Comparison of ENCODE assay signal across 9 cellular contexts in the genomic region with DNA sequence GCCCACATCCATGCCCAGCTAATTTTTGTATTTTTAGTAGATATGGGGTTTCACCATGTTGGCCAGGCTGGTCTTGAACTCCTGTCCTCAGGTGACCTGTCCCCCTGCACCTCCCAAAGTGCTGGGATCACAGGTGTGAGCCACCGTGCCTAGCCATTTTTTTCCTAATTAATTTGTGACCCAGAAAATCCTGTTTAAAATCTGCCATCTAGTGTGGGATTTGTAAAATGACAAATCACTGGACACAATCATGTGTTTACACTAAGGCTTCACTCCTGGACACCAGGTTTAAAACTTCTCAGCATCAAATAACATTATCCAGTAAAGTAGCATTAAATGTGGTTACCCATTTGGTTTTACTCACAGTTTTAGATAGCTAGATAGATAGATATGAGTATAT. TPM values are rescaled to one million over a fixed set of nuclear protein-coding genes. Genes with fewer than 3 reads are reported as not detected.
A peak's percentile ranks its signal among the peaks of the same experiment; 100 is the strongest.
DNase-seq lines count a peak whose midpoint lies in the region; ATAC-seq and TF ChIP-seq lines count a peak whose summit lies in the region.
"Had no signal": no experiment of that assay in that cellular context is flagged by ENCODE, and none has a peak within 500 bp of the region (broad histone marks: within the 10 kb centered on the region; RNA-seq: fewer than 3 reads in every experiment).

No MANE protein-coding gene starts in this region.

- peaks cover 8% of the 10 kb centered on the region for H3K9me3 Mint-ChIP-seq in mesothelial cell of epicardium

- no peaks in the 10 kb centered on the region for H3K36me3 ChIP-seq in OCI-LY3 (replicated peaks; ENCODE audit: low read depth, low read length)

- no peaks in the 10 kb centered on the region for H3K79me2 ChIP-seq in OCI-LY3 (ENCODE audit: low read length)

- TF ChIP-seq CTCF in GM12865 (IDR thresholded peaks at IDR 0.05; ENCODE audit: insufficient read depth, low read depth, low read length, missing control alignments) (peak; percentile 4), OCI-LY3 (IDR thresholded peaks at IDR 0.05; ENCODE audit: low read depth, low read length) (peak; percentile 47), mesothelial cell of epicardium (IDR thresholded peaks at IDR 0.05; ENCODE audit: unreplicated experiment) (no peak)

- H3K27ac ChIP-seq in OCI-LY3 (ENCODE audit: low read length) = no peak overlapping the region

- no peaks in the 10 kb centered on the region for H3K36me3 Mint-ChIP-seq in mesothelial cell of epicardium

- no peak overlapping the region for H3K4me3 ChIP-seq in GM12865 (ENCODE audit: low read depth, low read length)
- no peak overlapping the region for H3K4me3 ChIP-seq in OCI-LY3 (ENCODE audit: low read length)

- no peak overlapping the region for H3K27ac Mint-ChIP-seq in mesothelial cell of epicardium
- H3K27ac Mint-ChIP-seq: activated CD4-positive, alpha-beta T cell treated with anti-CD3 and anti-CD28 coated beads for 36 hours had no signal

- no peak overlapping the region for H3K4me3 Mint-ChIP-seq in mesothelial cell of epicardium
- H3K4me3 Mint-ChIP-seq: activated CD4-positive, alpha-beta T cell treated with anti-CD3 and anti-CD28 coated beads for 36 hours had no signal

- ATAC-seq in GM19463 (IDR thresholded peaks at IDR 0.05; ENCODE audit: unreplicated experiment) = no peak
- ATAC-seq: activated CD4-positive, alpha-beta T cell treated with anti-CD3 and anti-CD28 coated beads for 36 hours had no signal

- H2AFZ ChIP-seq in OCI-LY3 (ENCODE audit: low read depth, low read length) = no peak overlapping the region

- no peak overlapping the region for H3K9ac ChIP-seq in OCI-LY3 (ENCODE audit: low read length)

- peak; percentile 7 for DNase-seq in A172 (ENCODE audit: low spot score)
- peak; percentile 34 for DNase-seq in GM12865 (ENCODE audit: low read depth)
- DNase-seq in fibroblast of peridontal ligament (ENCODE audit: extremely low read depth) = peak; percentile 28
- no peak for DNase-seq in stimulated activated CD4-positive, alpha-beta T cell treated with anti-CD3 and anti-CD28 coated beads, Interleukin-4, amount 100 ng/mL, for 4 hours
- no peak for DNase-seq in mesothelial cell of epicardium (ENCODE audit: low spot score in 2 of 2, unreplicated experiment in 2 of 2)
- DNase-seq in T-helper 9 cell = no peak
- DNase-seq: activated CD4-positive, alpha-beta T cell treated with anti-CD3 and anti-CD28 coated beads for 36 hours had no signal

- H3K9me3 ChIP-seq in OCI-LY3 (ENCODE audit: insufficient read depth, low read length) = no peaks in the 10 kb centered on the region

- no peaks in the 10 kb centered on the region for H4K20me1 ChIP-seq in OCI-LY3 (ENCODE audit: insufficient read depth, low read length)

- peaks cover 2% of the 10 kb centered on the region for H3K4me1 Mint-ChIP-seq in mesothelial cell of epicardium
- H3K4me1 Mint-ChIP-seq: activated CD4-positive, alpha-beta T cell treated with anti-CD3 and anti-CD28 coated beads for 36 hours had no signal

- peaks cover 5% of the 10 kb centered on the region; the same call in 1 of the 2 replicates for H3K4me1 ChIP-seq in OCI-LY3 (ENCODE audit: low read length)

- H3K27me3 ChIP-seq in OCI-LY3 (ENCODE audit: low read depth, low read length) = no peaks in the 10 kb centered on the region

- H3K27me3 Mint-ChIP-seq in mesothelial cell of epicardium (ENCODE audit: low read depth) = no peaks in the 10 kb centered on the region
- H3K27me3 Mint-ChIP-seq: activated CD4-positive, alpha-beta T cell treated with anti-CD3 and anti-CD28 coated beads for 36 hours had no signal

- H3K4me2 ChIP-seq in OCI-LY3 (ENCODE audit: low read length) = no peak overlapping the region

RNA-seq across cellular contexts. Expression of a gene that starts 18.6 kb away (rescaled TPM):
- total RNA-seq in A172 (2014; rRNA removed; shearing (Covaris generic)) = 10.7 and 11.9 TPM in 2 replicates
- total RNA-seq in mesothelial cell of epicardium = 25.4 to 26.8 TPM (median 25.7 TPM) in 3 replicates

Comparison
In these comparisons a context has a peak if more than half of its experiments do, and no peak if none do; other contexts are left out.
1. DNase-seq: peak in A172 (single experiment), GM12865 (single experiment) and fibroblast of peridontal ligament (single experiment); none in stimulated activated CD4-positive, alpha-beta T cell treated with anti-CD3 and anti-CD28 coated beads, Interleukin-4, amount 100 ng/mL, for 4 hours (0 of 2), mesothelial cell of epicardium (0 of 2) and T-helper 9 cell (single experiment).